ENCODE assay signal across 1 cellular context in genomic region chr19:19212866-19213265, GRCh38.
TF ChIP-seq lines count a peak whose summit lies in the region.

No MANE protein-coding gene starts in this region.

TF ChIP-seq in WTC11, 78 proteins besides CTCF, POLR2A, EP300 and RAD21 (continued from another document):
- TF ChIP-seq ATF3 (CRISPR knock-in tag; conservative IDR thresholded peaks at IDR 0.05) = no peak
- no peak for TF ChIP-seq NFE2L1 (CRISPR knock-in tag; IDR thresholded peaks at IDR 0.05)
- no peak for TF ChIP-seq GABPB1 (CRISPR knock-in tag; IDR thresholded peaks at IDR 0.05)
